1 cellular context compared by ENCODE assay signal in genomic region chr2:112751451-112752197, GRCh38.
TF ChIP-seq lines count a peak whose summit lies in the region.

No MANE protein-coding gene starts in this region.

TF ChIP-seq in IMR-90, 13 proteins besides CTCF, POLR2A, EP300 and RAD21:
- TF ChIP-seq, protein P1, sequence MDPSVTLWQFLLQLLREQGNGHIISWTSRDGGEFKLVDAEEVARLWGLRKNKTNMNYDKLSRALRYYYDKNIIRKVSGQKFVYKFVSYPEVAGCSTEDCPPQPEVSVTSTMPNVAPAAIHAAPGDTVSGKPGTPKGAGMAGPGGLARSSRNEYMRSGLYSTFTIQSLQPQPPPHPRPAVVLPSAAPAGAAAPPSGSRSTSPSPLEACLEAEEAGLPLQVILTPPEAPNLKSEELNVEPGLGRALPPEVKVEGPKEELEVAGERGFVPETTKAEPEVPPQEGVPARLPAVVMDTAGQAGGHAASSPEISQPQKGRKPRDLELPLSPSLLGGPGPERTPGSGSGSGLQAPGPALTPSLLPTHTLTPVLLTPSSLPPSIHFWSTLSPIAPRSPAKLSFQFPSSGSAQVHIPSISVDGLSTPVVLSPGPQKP (IDR thresholded peaks at IDR 0.05; ENCODE audit: borderline replicate concordance, low read depth, low read length), result no peak
- TF ChIP-seq, protein P2, sequence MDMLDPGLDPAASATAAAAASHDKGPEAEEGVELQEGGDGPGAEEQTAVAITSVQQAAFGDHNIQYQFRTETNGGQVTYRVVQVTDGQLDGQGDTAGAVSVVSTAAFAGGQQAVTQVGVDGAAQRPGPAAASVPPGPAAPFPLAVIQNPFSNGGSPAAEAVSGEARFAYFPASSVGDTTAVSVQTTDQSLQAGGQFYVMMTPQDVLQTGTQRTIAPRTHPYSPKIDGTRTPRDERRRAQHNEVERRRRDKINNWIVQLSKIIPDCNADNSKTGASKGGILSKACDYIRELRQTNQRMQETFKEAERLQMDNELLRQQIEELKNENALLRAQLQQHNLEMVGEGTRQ (IDR thresholded peaks at IDR 0.05; ENCODE audit: low read depth, low read length), result no peak
- TF ChIP-seq BHLHE40 (IDR thresholded peaks at IDR 0.05; ENCODE audit: low read depth, low read length), result no peak
TF ChIP-seq in IMR-90: peak in this region for 0.
